14 cellular contexts compared by ENCODE assay signal in genomic region chr2:172216348-172216933, GRCh38.
"Had no signal": no experiment of that assay in that cellular context is flagged by ENCODE, and none has a peak within 500 bp of the region (broad histone marks: within the 10 kb centered on the region; RNA-seq: fewer than 3 reads in every experiment).

No MANE protein-coding gene starts in this region.

- H3K9me3 Mint-ChIP-seq: activated CD4-positive, alpha-beta memory T cell treated with anti-CD3 and anti-CD28 coated beads for 36 hours; activated naive CD8-positive, alpha-beta T cell treated with anti-CD3 and anti-CD28 coated beads, Interleukin-2, amount 50 U/mL, for 24 hours; naive B cell had no signal

- H3K36me3 Mint-ChIP-seq: activated CD4-positive, alpha-beta memory T cell treated with anti-CD3 and anti-CD28 coated beads for 36 hours; naive B cell had no signal

- DNase-seq: activated CD4-positive, alpha-beta memory T cell treated with anti-CD3 and anti-CD28 coated beads for 36 hours; activated CD4-positive, CD25-positive, alpha-beta regulatory T cell treated with anti-CD3 and anti-CD28 coated beads, Interleukin-2, amount 50 U/mL, for 72 hours; activated naive CD4-positive, alpha-beta T cell treated with Interleukin-2 at 50 U/mL for 16 hours; activated naive CD8-positive, alpha-beta T cell treated with anti-CD3 and anti-CD28 coated beads, Interleukin-2, amount 50 U/mL, for 24 hours; central memory CD4-positive, alpha-beta T cell; effector CD4-positive, alpha-beta T cell; hypothalamus; lower lobe of right lung; naive B cell; stimulated activated CD4-positive, alpha-beta T cell treated with anti-CD3 and anti-CD28 coated beads, Interleukin-2, amount 100 ng/mL, for 48 hours; stimulated activated naive CD8-positive, alpha-beta T cell treated with anti-CD3 and anti-CD28 coated beads, Interleukin-15, Interleukin-2, amounts not matched to agents 100 U/mL and 50 U/mL, for 24 hours; T-helper 9 cell; upper lobe of right lung had no signal

- H3K27ac Mint-ChIP-seq: activated CD4-positive, alpha-beta memory T cell treated with anti-CD3 and anti-CD28 coated beads for 36 hours; activated naive CD8-positive, alpha-beta T cell treated with anti-CD3 and anti-CD28 coated beads, Interleukin-2, amount 50 U/mL, for 24 hours had no signal

- ATAC-seq: activated naive CD8-positive, alpha-beta T cell treated with anti-CD3 and anti-CD28 coated beads, Interleukin-2, amount 50 U/mL, for 24 hours; stimulated activated naive CD8-positive, alpha-beta T cell treated with anti-CD3 and anti-CD28 coated beads, Interleukin-15, Interleukin-2, amounts not matched to agents 100 U/mL and 50 U/mL, for 24 hours; upper lobe of right lung had no signal

- H3K4me3 ChIP-seq: coronary artery, lower lobe of right lung, upper lobe of right lung had no signal

- H3K4me1 ChIP-seq: lower lobe of right lung, upper lobe of right lung had no signal

- H3K4me3 Mint-ChIP-seq: activated CD4-positive, alpha-beta memory T cell treated with anti-CD3 and anti-CD28 coated beads for 36 hours; activated naive CD8-positive, alpha-beta T cell treated with anti-CD3 and anti-CD28 coated beads, Interleukin-2, amount 50 U/mL, for 24 hours; naive B cell had no signal

- H3K27me3 ChIP-seq: upper lobe of right lung had no signal

- H3K36me3 ChIP-seq: lower lobe of right lung, upper lobe of right lung had no signal

- H3K27me3 Mint-ChIP-seq: activated CD4-positive, alpha-beta memory T cell treated with anti-CD3 and anti-CD28 coated beads for 36 hours; activated naive CD8-positive, alpha-beta T cell treated with anti-CD3 and anti-CD28 coated beads, Interleukin-2, amount 50 U/mL, for 24 hours; naive B cell had no signal

- H3K9me3 ChIP-seq: lower lobe of right lung, upper lobe of right lung had no signal

- H3K4me1 Mint-ChIP-seq: naive B cell had no signal

- H3K27ac ChIP-seq: coronary artery, lower lobe of right lung, upper lobe of right lung had no signal
